In genomic region chr19:12139885-12140544, GRCh38 we compare ENCODE assay signal across 8 cellular contexts. TPM values are rescaled to one million over a fixed set of nuclear protein-coding genes. Genes with fewer than 3 reads are reported as not detected.
A peak's percentile ranks its signal among the peaks of the same experiment; 100 is the strongest.
DNase-seq lines count a peak whose midpoint lies in the region; ATAC-seq and TF ChIP-seq lines count a peak whose summit lies in the region.

TSS of gene ZNF20 (minus strand) at chr19:12140350. CDS start at chr19:12140182, 168 bp downstream.

- H3K4me3 Mint-ChIP-seq in activated naive CD4-positive, alpha-beta T cell treated with anti-CD3 and anti-CD28 coated beads, Interleukin-2, amount 50 U/mL, for 24 hours: peak within 1 kb of the TSS; percentile 94
- peak within 1 kb of the TSS; percentile 93 for H3K4me3 Mint-ChIP-seq in glutamatergic neuron (ENCODE audit: unreplicated experiment)

- 0 to 1% methylated on average over 36 to 49 of the region's 49 CpGs for WGBS in testis, 2 donors

- no peaks in the 10 kb centered on the region for H3K9me3 ChIP-seq in SK-N-MC (ENCODE audit: low read depth, low read length)
- H3K9me3 ChIP-seq in testis: no peaks in the 10 kb centered on the region

- no peaks in the 10 kb centered on the region for H3K27me3 Mint-ChIP-seq in activated naive CD4-positive, alpha-beta T cell treated with anti-CD3 and anti-CD28 coated beads, Interleukin-2, amount 50 U/mL, for 24 hours
- H3K27me3 Mint-ChIP-seq in glutamatergic neuron (ENCODE audit: unreplicated experiment): peaks cover 3% of the 10 kb centered on the region

- H3K36me3 Mint-ChIP-seq in activated naive CD4-positive, alpha-beta T cell treated with anti-CD3 and anti-CD28 coated beads, Interleukin-2, amount 50 U/mL, for 24 hours: peaks cover 10% of the 10 kb centered on the region
- H3K36me3 Mint-ChIP-seq in glutamatergic neuron (ENCODE audit: unreplicated experiment): peaks cover 24% of the 10 kb centered on the region

- in situ Hi-C loops in G401 (cut with HindIII; ENCODE audit: low sequenced_read_pairs): no loop called here

- peaks cover 13% of the 10 kb centered on the region for H3K4me1 ChIP-seq in testis

- DNase-seq in G401 (ENCODE audit: low spot score): peak; percentile 96
- DNase-seq in HCEC 1CT: peak; percentile 94
- peak; percentile 97 for DNase-seq in MV-4-11 (lab: John Stamatoyannopoulos, UW)
- peak; percentile 24 for DNase-seq in SK-N-MC (ENCODE audit: low read depth, low spot score)
- peak; percentile 98 for DNase-seq in glutamatergic neuron
- DNase-seq in omental fat pad (ENCODE audit: low spot score): peak; percentile 91
- peak; percentile 98 for DNase-seq in testis

- H3K4me3 ChIP-seq in SK-N-MC: peak within 1 kb of the TSS; percentile 99
- H3K4me3 ChIP-seq in testis: peak within 1 kb of the TSS; percentile 79 to 95

- peaks cover 27% of the 10 kb centered on the region for H3K36me3 ChIP-seq in SK-N-MC (ENCODE audit: insufficient read depth, low read length)
- H3K36me3 ChIP-seq in testis (ENCODE audit: low read depth, missing control alignments): no peaks in the 10 kb centered on the region

- H3K27ac ChIP-seq in SK-N-MC (no peak within 1 kb of the TSS), testis (peak within 1 kb of the TSS; percentile 63 to 87)

- peaks cover 35% of the 10 kb centered on the region for H3K4me1 Mint-ChIP-seq in activated naive CD4-positive, alpha-beta T cell treated with anti-CD3 and anti-CD28 coated beads, Interleukin-2, amount 50 U/mL, for 24 hours
- H3K4me1 Mint-ChIP-seq in glutamatergic neuron (ENCODE audit: low read depth, unreplicated experiment): peaks cover 21% of the 10 kb centered on the region

- H3K9me3 Mint-ChIP-seq in activated naive CD4-positive, alpha-beta T cell treated with anti-CD3 and anti-CD28 coated beads, Interleukin-2, amount 50 U/mL, for 24 hours: no peaks in the 10 kb centered on the region
- H3K9me3 Mint-ChIP-seq in glutamatergic neuron (ENCODE audit: unreplicated experiment): peaks cover 16% of the 10 kb centered on the region

- intact Hi-C loops in testis (cut with DNase I; ENCODE audit: low total_unique reads): no loop called here

- no peak for TF ChIP-seq POLR2A in testis (IDR thresholded peaks at IDR 0.05)

- peak within 1 kb of the TSS; percentile 37 for H3K27ac Mint-ChIP-seq in activated naive CD4-positive, alpha-beta T cell treated with anti-CD3 and anti-CD28 coated beads, Interleukin-2, amount 50 U/mL, for 24 hours
- peak within 1 kb of the TSS; percentile 87 for H3K27ac Mint-ChIP-seq in glutamatergic neuron (ENCODE audit: unreplicated experiment)

- TF ChIP-seq CTCF in glutamatergic neuron (IDR thresholded peaks at IDR 0.05; ENCODE audit: partially characterized antibody, unreplicated experiment): no peak
- TF ChIP-seq CTCF in omental fat pad (IDR thresholded peaks at IDR 0.05): no peak
- TF ChIP-seq CTCF in testis (IDR thresholded peaks at IDR 0.05): peak in 1 of 3 experiments; percentile 23

- ATAC-seq in omental fat pad (ENCODE audit: low FRiP score): peak; percentile 96

- H3K27me3 ChIP-seq in testis: no peaks in the 10 kb centered on the region

- H3K9ac ChIP-seq in SK-N-MC (ENCODE audit: insufficient read length): peak within 1 kb of the TSS; percentile 84

RNA-seq across cellular contexts. Expression of gene ZNF20, which starts in this region (rescaled TPM):
- 1.2 TPM in 1 of 2 replicates, not detected in the other for total RNA-seq in G401 (2014; rRNA removed; shearing (Covaris generic))
- 8.1 TPM for total RNA-seq in glutamatergic neuron (ENCODE audit: unreplicated experiment)
- total RNA-seq in omental fat pad: 1 to 10 TPM; 1.7 to 4.5 (median 2.4) TPM
- total RNA-seq in testis: 1 to 10 TPM; 7.5 to 8.9 TPM
- 10.9 TPM for polyA plus RNA-seq in testis (ENCODE audit: insufficient read depth, low read depth, low replicate concordance)

Comparison
In these comparisons a context has a peak if more than half of its experiments do, and no peak if none do; other contexts are left out.
1. DNase-seq: peak in every context shown above with its lines; median percentile 98 in glutamatergic neuron; 98 in testis; 97 in MV-4-11; 96 in G401; 94 in HCEC 1CT; 91 in omental fat pad; 24 in SK-N-MC.